Comparison of ENCODE assay signal across 1 cellular context in the genomic region with DNA sequence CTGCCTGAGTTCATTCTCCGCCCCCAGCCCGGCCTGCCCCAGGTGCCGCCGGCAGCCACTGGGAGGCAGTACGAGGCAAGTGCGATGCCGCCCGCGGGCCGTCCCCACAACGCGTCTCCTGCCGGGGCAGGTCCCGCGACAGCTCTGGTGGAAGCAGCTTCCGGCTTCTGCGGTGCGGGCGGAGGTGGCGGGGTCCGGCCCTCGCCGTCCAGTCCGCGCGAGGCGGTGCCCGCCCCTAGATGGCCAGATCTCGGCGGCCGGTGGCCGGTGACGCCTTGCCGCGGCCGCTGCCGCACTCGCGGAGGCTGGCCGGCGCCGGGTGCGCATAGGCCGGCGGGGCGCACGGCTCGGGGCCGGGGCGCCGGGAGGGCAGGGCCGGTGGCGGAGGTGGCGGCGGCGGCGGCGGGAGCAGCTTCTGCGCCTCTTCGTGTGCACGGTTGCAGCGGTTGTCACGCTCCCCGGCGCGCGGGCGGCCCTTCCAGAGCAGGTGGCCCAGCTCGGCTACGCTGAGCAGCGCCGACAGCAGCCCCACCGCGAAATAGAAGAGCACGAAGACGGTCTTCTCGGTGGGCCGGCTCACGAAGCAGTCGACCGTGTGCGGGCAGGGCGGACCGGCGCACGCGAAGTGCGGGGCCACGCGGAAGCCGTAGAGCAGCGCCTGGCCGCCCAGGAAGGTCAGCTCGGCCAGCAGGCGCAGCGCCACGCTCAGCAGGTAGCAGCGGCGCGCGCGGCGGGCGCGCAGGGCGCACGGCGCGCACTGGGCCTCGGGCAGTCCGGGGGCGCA.
TF ChIP-seq lines count a peak whose summit lies in the region.

No MANE protein-coding gene starts in this region.

TF ChIP-seq in HEK293, 187 proteins besides CTCF, POLR2A, EP300 and RAD21 (continued from another document):
- TF ChIP-seq ZNF2 (tag by site-specific recombination; IDR thresholded peaks at IDR 0.05): 0 out of 2 replicates have a peak, but pooled peaks have one; percentile 14
- TF ChIP-seq ZSCAN23 (tag by site-specific recombination; IDR thresholded peaks at IDR 0.05): no peak
- TF ChIP-seq, protein P1, sequence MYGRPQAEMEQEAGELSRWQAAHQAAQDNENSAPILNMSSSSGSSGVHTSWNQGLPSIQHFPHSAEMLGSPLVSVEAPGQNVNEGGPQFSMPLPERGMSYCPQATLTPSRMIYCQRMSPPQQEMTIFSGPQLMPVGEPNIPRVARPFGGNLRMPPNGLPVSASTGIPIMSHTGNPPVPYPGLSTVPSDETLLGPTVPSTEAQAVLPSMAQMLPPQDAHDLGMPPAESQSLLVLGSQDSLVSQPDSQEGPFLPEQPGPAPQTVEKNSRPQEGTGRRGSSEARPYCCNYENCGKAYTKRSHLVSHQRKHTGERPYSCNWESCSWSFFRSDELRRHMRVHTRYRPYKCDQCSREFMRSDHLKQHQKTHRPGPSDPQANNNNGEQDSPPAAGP (tag by site-specific recombination; IDR thresholded peaks at IDR 0.05): peak; percentile 55
- peak; percentile 58; the same call in 1 of the 2 replicates for TF ChIP-seq ZNF660 (tag by site-specific recombination; IDR thresholded peaks at IDR 0.05)
- no peak for TF ChIP-seq ZNF776 (tag by site-specific recombination; IDR thresholded peaks at IDR 0.05; ENCODE audit: borderline replicate concordance)
- TF ChIP-seq ZNF629 (tag by site-specific recombination; IDR thresholded peaks at IDR 0.05): peak; percentile 24; the same call in 1 of the 2 replicates
- peak; percentile 18; the same call in 1 of the 2 replicates for TF ChIP-seq OSR2 (tag by site-specific recombination; IDR thresholded peaks at IDR 0.05)
- peak; percentile 84 for TF ChIP-seq ZNF561 (tag by site-specific recombination; IDR thresholded peaks at IDR 0.05; ENCODE audit: borderline replicate concordance)
- peak; percentile 72 for TF ChIP-seq GLIS1 (tag by site-specific recombination; IDR thresholded peaks at IDR 0.05)
- TF ChIP-seq ZNF600 (tag by site-specific recombination; IDR thresholded peaks at IDR 0.05): peak; percentile 75; the same call in 1 of the 2 replicates
- 0 out of 2 replicates have a peak, but pooled peaks have one; percentile 33 for TF ChIP-seq ZNF394 (tag by site-specific recombination; IDR thresholded peaks at IDR 0.05; ENCODE audit: borderline replicate concordance)
TF ChIP-seq in HEK293: peak in this region for 36.
